ENCODE assay signal across 9 cellular contexts in the genomic region with DNA sequence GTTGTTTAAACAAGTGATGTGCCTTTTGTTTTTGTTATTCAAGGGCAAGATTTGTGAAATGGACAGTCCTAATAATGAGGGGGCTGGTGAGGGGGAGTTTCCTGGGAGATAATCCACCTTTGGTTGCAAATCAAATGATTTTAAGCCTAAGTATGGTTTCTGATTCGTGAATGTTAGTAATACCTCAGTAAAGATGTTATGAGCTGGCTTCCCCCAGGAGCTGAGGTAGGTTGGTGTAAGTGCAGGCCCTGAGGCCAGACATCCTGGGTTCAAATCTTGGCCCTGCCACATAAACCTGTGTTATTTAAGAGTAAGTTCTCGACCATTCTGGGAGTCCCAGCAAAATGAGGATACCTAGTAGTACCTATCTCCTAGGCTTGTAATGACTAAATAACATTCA. TPM values are rescaled to one million over a fixed set of nuclear protein-coding genes. Genes with fewer than 3 reads are reported as not detected.
DNase-seq lines count a peak whose midpoint lies in the region; FAIRE-seq and TF ChIP-seq lines count a peak whose summit lies in the region.
"Had no signal": no experiment of that assay in that cellular context is flagged by ENCODE, and none has a peak within 500 bp of the region (broad histone marks: within the 10 kb centered on the region; RNA-seq: fewer than 3 reads in every experiment).

No MANE protein-coding gene starts in this region.

- peak overlapping the region; percentile 98 for H3K4me3 Mint-ChIP-seq in Caco-2 (ENCODE audit: unreplicated experiment)

- peaks cover 16% of the 10 kb centered on the region for H3K4me1 Mint-ChIP-seq in Caco-2 (ENCODE audit: low read depth, unreplicated experiment)

- no peaks in the 10 kb centered on the region for H3K9me3 ChIP-seq in Caco-2
- no peaks in the 10 kb centered on the region for H3K9me3 ChIP-seq in duodenal mucosa (ENCODE audit: control insufficient read depth in 1 of 2, low read length in 2 of 2)

- TF ChIP-seq CTCF in Caco-2 (IDR thresholded peaks at IDR 0.05; ENCODE audit: insufficient read depth in 1 of 2, low read depth in 1 of 2, low read length in 1 of 2, severe bottlenecking in 1 of 2, unreplicated experiment in 1 of 2) (no peak), retinal pigment epithelial cell (conservative IDR thresholded peaks at IDR 0.05; ENCODE audit: low read depth, low read length) (no peak), D721Med (IDR thresholded peaks at IDR 0.05; ENCODE audit: insufficient read depth, missing control alignments) (no peak)

- no peaks in the 10 kb centered on the region for H3K27me3 ChIP-seq in Caco-2 (replicated peaks; ENCODE audit: control insufficient read depth, insufficient read depth, low read length)
- no peaks in the 10 kb centered on the region for H3K27me3 ChIP-seq in duodenal mucosa (ENCODE audit: control insufficient read depth in 1 of 2, insufficient read depth in 2 of 2, low read length in 2 of 2)

- no peaks in the 10 kb centered on the region for H3K9me3 Mint-ChIP-seq in Caco-2 (ENCODE audit: unreplicated experiment)

- intact Hi-C loops in Caco-2 (cut with micrococcal nuclease; ENCODE audit: unreplicated experiment) (loop anchor here (5.0 to 10.0 kb wide), 2 partner anchors 47 to 61 kb away; partner anchors contain the start of gene GSPT1), head of caudate nucleus (cut with DNase I) (loop anchor here (10.0 kb wide), 1 partner anchor 87 kb away; no protein-coding TSS in a partner anchor)

- POLR2A ChIA-PET in Caco-2 (lab: Charles Lee): no interaction called here

- no peaks in the 10 kb centered on the region for H3K27me3 Mint-ChIP-seq in Caco-2 (ENCODE audit: insufficient read depth, unreplicated experiment)

- DNase-seq in Caco-2 (no peak), NAMALWA (ENCODE audit: low spot score) (peak; percentile 43), retinal pigment epithelial cell (ENCODE audit: low read depth) (no peak), head of caudate nucleus (no peak), ACHN (no peak), D721Med (ENCODE audit: insufficient read length, low spot score) (no peak), NCI-H510A (lab: John Stamatoyannopoulos, UW) (no peak)

- no peak overlapping the region for H3K9ac ChIP-seq in duodenal mucosa (ENCODE audit: low read depth in 1 of 2, low read length in 2 of 2)

- H3K36me3 ChIP-seq in Caco-2 (ENCODE audit: control insufficient read depth, insufficient read depth, low read length) (no peaks in the 10 kb centered on the region), duodenal mucosa (ENCODE audit: control insufficient read depth in 1 of 2, insufficient read depth in 2 of 2, low read length in 2 of 2) (no peaks in the 10 kb centered on the region)

- BruUV-seq in Caco-2 (replicated peaks; lab: Mats Ljungman, UMichigan): TSS peak; percentile 47

- no peak overlapping the region for H3K27ac Mint-ChIP-seq in Caco-2 (ENCODE audit: unreplicated experiment)

- in situ Hi-C loops in ACHN (cut with HindIII; ENCODE audit: low pct_ligation_motif_present, low pct_unique_long_range_greater_than_20kb, low sequenced_read_pairs): no loop called here

- no peaks in the 10 kb centered on the region for H3K36me3 Mint-ChIP-seq in Caco-2 (ENCODE audit: insufficient read depth, unreplicated experiment)

- no peak overlapping the region for H3K4me3 ChIP-seq in Caco-2 (ENCODE audit: low read depth, low read length)
- peak overlapping the region; percentile 97 for H3K4me3 ChIP-seq in duodenal mucosa (ENCODE audit: low read depth in 1 of 2, low read length in 2 of 2)
- peak overlapping the region; percentile 95 for H3K4me3 ChIP-seq in retinal pigment epithelial cell (ENCODE audit: low read length)

- H3K4me1 ChIP-seq in Caco-2 (no peaks in the 10 kb centered on the region), duodenal mucosa (ENCODE audit: control insufficient read depth in 1 of 2, insufficient read depth in 2 of 2, low read length in 2 of 2) (peaks cover 13 to 24% of the 10 kb centered on the region in 2 donors)

- no peak for FAIRE-seq in D721Med (lab: Jason Lieb, UNC)

- H3K27ac ChIP-seq in duodenal mucosa (ENCODE audit: low read depth, low read length): no peak overlapping the region

- CTCF ChIA-PET in Caco-2 (lab: Charles Lee): no interaction called here

RNA-seq across cellular contexts. Expression of gene SNX29, which starts 1.5 kb away (rescaled TPM):
- total RNA-seq in Caco-2 (2022): 8.7 and 9.3 TPM in 2 replicates

RNA-seq across cellular contexts. Expression of gene TNFRSF17, which starts 13.1 kb away (rescaled TPM):
- not detected in 2 replicates for total RNA-seq in Caco-2 (2022)
- total RNA-seq: NCI-H460 had no signal

RNA-seq across cellular contexts. Expression of gene NPIPB2, which starts 36.2 kb away (rescaled TPM):
- total RNA-seq in Caco-2 (2022): 6.8 and 13.0 TPM in 2 replicates
